In the genomic region with DNA sequence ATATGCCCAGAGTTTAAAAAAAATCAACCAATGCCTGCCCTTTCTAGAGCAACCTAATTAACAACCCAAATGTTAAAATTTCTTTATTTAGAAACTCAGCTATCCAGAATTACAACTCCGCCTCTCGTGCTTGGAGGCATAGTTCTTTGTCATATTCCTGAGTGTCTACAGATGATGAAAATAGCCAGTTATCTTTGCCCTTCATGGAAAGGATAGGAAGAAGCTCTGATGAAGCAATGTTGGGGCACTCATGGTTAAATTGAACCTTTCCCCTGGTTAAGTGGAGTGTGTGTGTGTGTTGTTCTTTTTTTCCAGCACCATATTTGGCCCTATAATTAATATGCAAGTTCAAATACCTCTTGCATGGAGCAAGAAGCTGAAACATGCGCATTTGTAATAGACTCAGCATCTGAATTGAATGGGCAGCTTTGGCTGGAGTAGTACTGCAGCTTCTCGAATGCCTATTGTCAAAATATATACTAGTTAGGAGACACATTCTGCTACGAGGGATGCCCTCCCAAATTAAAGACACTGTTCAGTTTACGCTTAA, we compare ENCODE assay signal across 23 cellular contexts.
A peak's percentile ranks its signal among the peaks of the same experiment; 100 is the strongest.
DNase-seq lines count a peak whose midpoint lies in the region; ATAC-seq and TF ChIP-seq lines count a peak whose summit lies in the region.
"Had no signal": no experiment of that assay in that cellular context is flagged by ENCODE, and none has a peak within 500 bp of the region (broad histone marks: within the 10 kb centered on the region; RNA-seq: fewer than 3 reads in every experiment).

No MANE protein-coding gene starts in this region.

- intact Hi-C loops in Right ventricle myocardium inferior (cut with DNase I) (no loop called here), right cardiac atrium (cut with DNase I) (no loop called here)
- intact Hi-C loops in activated CD4-positive, alpha-beta T cell treated with anti-CD3 and anti-CD28 coated beads for 36 hours (cut with DNase I, micrococcal nuclease), result no loop called here

- CTCF ChIA-PET in activated CD4-positive, alpha-beta T cell treated with anti-CD3 and anti-CD28 coated beads for 36 hours (lab: Charles Lee), result no interaction called here

- H3K9me3 ChIP-seq in right cardiac atrium (ENCODE audit: control insufficient read depth, low read length) (no peaks in the 10 kb centered on the region), endodermal cell (ENCODE audit: control insufficient read depth, low read length) (no peaks in the 10 kb centered on the region)
- H3K9me3 ChIP-seq: BLaER1, Caco-2, lower lobe of right lung, tibial nerve had no signal

- no peak overlapping the region for H3K9ac ChIP-seq in endodermal cell (ENCODE audit: extremely low read depth, low read length, poor library complexity, severe bottlenecking)
- H3K9ac ChIP-seq: BLaER1 had no signal

- H3K27ac Mint-ChIP-seq in endodermal cell (no peak overlapping the region), neural crest cell (ENCODE audit: unreplicated experiment) (peak overlapping the region; percentile 5)
- no peak overlapping the region for H3K27ac Mint-ChIP-seq in activated CD4-positive, alpha-beta T cell treated with anti-CD3 and anti-CD28 coated beads for 36 hours
- H3K27ac Mint-ChIP-seq: activated CD8-positive, alpha-beta T cell treated with anti-CD3 and anti-CD28 coated beads for 36 hours; activated naive CD4-positive, alpha-beta T cell treated with anti-CD3 and anti-CD28 coated beads for 36 hours; dendritic cell treated with granulocyte-macrophage colony-stimulating factor and Interleukin-4, amounts not matched to agents 40 ng/mL and 50 ng/mL, for 4 days had no signal

- H3K4me1 Mint-ChIP-seq in endodermal cell (peaks cover 29% of the 10 kb centered on the region), neural crest cell (peaks cover 73% of the 10 kb centered on the region)
- H3K4me1 Mint-ChIP-seq in activated CD4-positive, alpha-beta T cell treated with anti-CD3 and anti-CD28 coated beads for 36 hours, result peaks cover 4% of the 10 kb centered on the region

- H3K9me3 Mint-ChIP-seq in endodermal cell (no peaks in the 10 kb centered on the region), neural crest cell (no peaks in the 10 kb centered on the region)
- H3K9me3 Mint-ChIP-seq in activated CD4-positive, alpha-beta T cell treated with anti-CD3 and anti-CD28 coated beads for 36 hours (ENCODE audit: low read depth), result no peaks in the 10 kb centered on the region
- H3K9me3 Mint-ChIP-seq: activated CD8-positive, alpha-beta T cell treated with anti-CD3 and anti-CD28 coated beads for 36 hours; activated naive CD4-positive, alpha-beta T cell treated with anti-CD3 and anti-CD28 coated beads for 36 hours; dendritic cell treated with granulocyte-macrophage colony-stimulating factor and Interleukin-4, amounts not matched to agents 40 ng/mL and 50 ng/mL, for 4 days had no signal

- H3K27ac ChIP-seq in right cardiac atrium (ENCODE audit: low read length), result no peak overlapping the region
- peak overlapping the region; percentile 87 for H3K27ac ChIP-seq in endodermal cell (ENCODE audit: low read depth, low read length)
- H3K27ac ChIP-seq: BLaER1, lower lobe of right lung had no signal

- H3K27me3 Mint-ChIP-seq in endodermal cell (ENCODE audit: insufficient read depth) (no peaks in the 10 kb centered on the region), neural crest cell (ENCODE audit: low read depth) (peaks cover 3% of the 10 kb centered on the region)
- no peaks in the 10 kb centered on the region for H3K27me3 Mint-ChIP-seq in activated CD4-positive, alpha-beta T cell treated with anti-CD3 and anti-CD28 coated beads for 36 hours
- H3K27me3 Mint-ChIP-seq: activated CD8-positive, alpha-beta T cell treated with anti-CD3 and anti-CD28 coated beads for 36 hours; dendritic cell treated with granulocyte-macrophage colony-stimulating factor and Interleukin-4, amounts not matched to agents 40 ng/mL and 50 ng/mL, for 4 days had no signal

- H3K27me3 ChIP-seq in right cardiac atrium (ENCODE audit: control insufficient read depth, insufficient read depth), result no peaks in the 10 kb centered on the region
- no peaks in the 10 kb centered on the region for H3K27me3 ChIP-seq in endodermal cell (ENCODE audit: control insufficient read depth, insufficient read depth, low read length, poor library complexity, severe bottlenecking)
- H3K27me3 ChIP-seq: BLaER1, tibial nerve had no signal

- TF ChIP-seq CTCF in endodermal cell (conservative IDR thresholded peaks at IDR 0.05) (no peak), neural crest cell (conservative IDR thresholded peaks at IDR 0.05) (no peak)

- ATAC-seq in Right ventricle myocardium inferior, result peak; percentile 60
- ATAC-seq in right cardiac atrium, result no peak
- no peak for ATAC-seq in GM21619 (IDR thresholded peaks at IDR 0.05; ENCODE audit: unreplicated experiment)
- ATAC-seq in activated CD4-positive, alpha-beta T cell treated with anti-CD3 and anti-CD28 coated beads for 36 hours, result no peak
- ATAC-seq: activated CD8-positive, alpha-beta T cell treated with anti-CD3 and anti-CD28 coated beads for 36 hours; HCT116; lower lobe of right lung had no signal

- no peaks in the 10 kb centered on the region for H3K36me3 ChIP-seq in endodermal cell (ENCODE audit: control insufficient read depth, insufficient read depth, low read length)
- H3K36me3 ChIP-seq: BLaER1, lower lobe of right lung, tibial nerve had no signal

- POLR2A ChIA-PET in activated CD4-positive, alpha-beta T cell treated with anti-CD3 and anti-CD28 coated beads for 36 hours (lab: Charles Lee), result no interaction called here

- DNase-seq in Right ventricle myocardium inferior (ENCODE audit: missing footprints) (no peak), right cardiac atrium (no peak), endodermal cell (no peak), neural crest cell (ENCODE audit: low read depth, low spot score) (no peak), HT-29 (ENCODE audit: low spot score) (no peak)
- DNase-seq in activated naive CD4-positive, alpha-beta T cell (lab: John Stamatoyannopoulos, UW), result no peak
- DNase-seq in activated CD4-positive, alpha-beta T cell treated with anti-CD3 and anti-CD28 coated beads for 36 hours, result no peak
- DNase-seq: activated CD8-positive, alpha-beta T cell treated with anti-CD3 and anti-CD28 coated beads for 36 hours; activated naive CD4-positive, alpha-beta T cell treated with anti-CD3 and anti-CD28 coated beads for 36 hours; activated T-cell treated with anti-CD3 and anti-CD28 coated beads for 4 hours; amniotic stem cell; Caco-2; hippocampal formation; lower lobe of right lung; NCI-H146; NCI-H526 treated with DMSO at 0.1 percent for 48 hours; stimulated activated CD4-positive, alpha-beta T cell treated with anti-CD3 and anti-CD28 coated beads, Interleukin-4, amount 100 ng/mL, for 24 hours; stimulated activated naive CD4-positive, alpha-beta T cell treated with Interleukin-2 at 50 U/mL for 16 hours had no signal

- 78% methylated on average over 6 of the region's 6 CpGs for WGBS in right cardiac atrium
- WGBS in endodermal cell (ENCODE audit: insufficient coverage in 1 of 2, insufficient read length in 1 of 2), 2 experiments, result 59 to 87% methylated on average over 2 to 6 of the region's 6 CpGs

- H3K4me1 ChIP-seq in right cardiac atrium (ENCODE audit: control insufficient read depth, insufficient read depth, low read length), result no peaks in the 10 kb centered on the region
- H3K4me1 ChIP-seq in endodermal cell (ENCODE audit: control insufficient read depth, insufficient read depth, low read length), result no peaks in the 10 kb centered on the region
- H3K4me1 ChIP-seq: lower lobe of right lung had no signal

- H3K4me3 Mint-ChIP-seq in endodermal cell, result no peak overlapping the region
- H3K4me3 Mint-ChIP-seq in neural crest cell, result peak overlapping the region; percentile 25
- no peak overlapping the region for H3K4me3 Mint-ChIP-seq in activated CD4-positive, alpha-beta T cell treated with anti-CD3 and anti-CD28 coated beads for 36 hours
- H3K4me3 Mint-ChIP-seq: activated CD8-positive, alpha-beta T cell treated with anti-CD3 and anti-CD28 coated beads for 36 hours; activated naive CD4-positive, alpha-beta T cell treated with anti-CD3 and anti-CD28 coated beads for 36 hours; dendritic cell treated with granulocyte-macrophage colony-stimulating factor and Interleukin-4, amounts not matched to agents 40 ng/mL and 50 ng/mL, for 4 days had no signal

- H3K4me3 ChIP-seq in right cardiac atrium (ENCODE audit: low read length) (no peak overlapping the region), endodermal cell (ENCODE audit: low read length) (no peak overlapping the region)
- H3K4me3 ChIP-seq: BLaER1, lower lobe of right lung, tibial nerve had no signal

- H3K36me3 Mint-ChIP-seq in endodermal cell (ENCODE audit: low read depth) (no peaks in the 10 kb centered on the region), neural crest cell (ENCODE audit: low read depth) (no peaks in the 10 kb centered on the region)
- H3K36me3 Mint-ChIP-seq in activated CD4-positive, alpha-beta T cell treated with anti-CD3 and anti-CD28 coated beads for 36 hours (ENCODE audit: low read depth), result no peaks in the 10 kb centered on the region
